In the genomic region with DNA sequence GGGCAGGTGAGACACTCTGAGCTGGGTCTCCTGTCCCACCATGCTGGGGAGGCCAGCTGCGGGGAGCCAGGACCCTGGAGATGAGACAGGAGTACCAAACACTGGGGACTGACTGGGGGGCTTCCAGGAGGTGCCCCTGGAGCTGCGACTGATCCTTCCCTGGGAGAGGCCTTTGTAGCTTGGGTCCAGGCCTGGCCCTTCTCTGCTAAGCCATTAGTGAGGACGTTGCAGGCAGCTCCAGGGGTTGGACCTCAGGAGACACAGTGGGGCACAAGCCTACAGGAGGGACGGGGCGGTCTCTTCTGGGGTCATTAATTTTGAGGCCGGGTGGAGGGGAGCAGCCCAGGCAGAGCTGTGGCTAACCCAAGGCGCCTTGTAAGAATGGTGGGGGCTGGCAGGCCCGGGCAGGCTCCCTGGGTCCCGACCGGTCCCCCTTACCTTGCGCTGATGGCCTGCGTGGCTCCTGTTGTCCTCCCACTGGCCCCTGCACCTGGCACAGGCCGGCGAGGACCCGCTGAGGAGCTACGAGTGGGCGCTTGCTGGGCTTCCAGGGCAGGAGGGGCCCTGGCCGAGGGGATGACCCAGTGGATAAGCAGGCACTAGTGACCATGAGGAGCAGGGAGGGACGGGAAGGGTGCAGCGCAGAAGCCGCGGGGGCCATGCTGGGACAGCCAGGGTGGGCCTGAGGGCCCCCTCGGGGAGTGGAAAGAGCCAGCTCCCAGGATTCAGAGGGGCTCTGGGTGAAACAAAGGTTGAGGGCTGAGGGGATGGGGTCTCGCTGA, we compare ENCODE assay signal across 1 cellular context.
TF ChIP-seq lines count a peak whose summit lies in the region.

No MANE protein-coding gene starts in this region.

TF ChIP-seq in H1, 55 proteins besides CTCF, POLR2A, EP300 and RAD21:
- TF ChIP-seq RBBP5 (IDR thresholded peaks at IDR 0.05; ENCODE audit: borderline replicate concordance, low read depth, low read length) (no peak), POLR2AphosphoS5 (IDR thresholded peaks at IDR 0.05; ENCODE audit: low read depth, low read length) (peak; percentile 5; the same call in 1 of the 2 replicates)
